1 cellular context compared by ENCODE assay signal in the genomic region with DNA sequence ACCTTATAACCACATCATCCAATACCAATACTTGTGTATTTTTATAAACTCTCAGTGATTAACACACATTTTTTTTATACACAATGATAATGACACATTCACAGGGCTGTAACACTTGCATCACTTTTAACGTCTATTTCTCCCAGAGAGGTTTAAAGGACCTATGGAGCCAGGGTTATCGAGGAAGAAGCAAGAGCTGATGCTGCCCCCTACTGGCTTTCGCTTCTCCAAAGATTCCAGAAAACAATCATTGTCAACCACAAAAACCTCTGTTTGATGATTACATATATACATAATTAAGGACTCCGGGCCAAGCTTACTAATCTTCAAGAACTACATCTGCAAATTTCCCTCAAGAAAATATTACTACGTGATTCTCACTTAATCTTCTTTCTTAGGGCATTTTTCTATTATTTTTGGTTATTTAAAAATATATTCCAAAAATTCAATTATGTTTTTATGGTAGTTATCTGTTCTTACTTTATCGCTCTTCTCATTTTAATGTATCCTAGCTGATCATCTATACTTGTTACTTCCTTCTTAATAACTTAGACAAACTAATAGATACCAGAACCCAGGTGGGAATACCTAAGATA.
TF ChIP-seq lines count a peak whose summit lies in the region.

No MANE protein-coding gene starts in this region.

TF ChIP-seq in WTC11, 78 proteins besides CTCF, POLR2A, EP300 and RAD21 (continued from another document):
- TF ChIP-seq, protein P1, sequence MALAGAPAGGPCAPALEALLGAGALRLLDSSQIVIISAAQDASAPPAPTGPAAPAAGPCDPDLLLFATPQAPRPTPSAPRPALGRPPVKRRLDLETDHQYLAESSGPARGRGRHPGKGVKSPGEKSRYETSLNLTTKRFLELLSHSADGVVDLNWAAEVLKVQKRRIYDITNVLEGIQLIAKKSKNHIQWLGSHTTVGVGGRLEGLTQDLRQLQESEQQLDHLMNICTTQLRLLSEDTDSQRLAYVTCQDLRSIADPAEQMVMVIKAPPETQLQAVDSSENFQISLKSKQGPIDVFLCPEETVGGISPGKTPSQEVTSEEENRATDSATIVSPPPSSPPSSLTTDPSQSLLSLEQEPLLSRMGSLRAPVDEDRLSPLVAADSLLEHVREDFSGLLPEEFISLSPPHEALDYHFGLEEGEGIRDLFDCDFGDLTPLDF (CRISPR knock-in tag; IDR thresholded peaks at IDR 0.05), result no peak
